In genomic region chr1:220182081-220182480, GRCh38 we compare ENCODE assay signal across 27 cellular contexts.
"Had no signal": no experiment of that assay in that cellular context is flagged by ENCODE, and none has a peak within 500 bp of the region (broad histone marks: within the 10 kb centered on the region; RNA-seq: fewer than 3 reads in every experiment).

No MANE protein-coding gene starts in this region.

- ATAC-seq: activated CD4-positive, CD25-positive, alpha-beta regulatory T cell treated with anti-CD3 and anti-CD28 coated beads, Interleukin-2, amount 50 U/mL, for 24 hours; activated CD8-positive, alpha-beta T cell treated with anti-CD3 and anti-CD28 coated beads, Interleukin-2, amount 10 ng/mL, durations not matched to agents 7 days and 5 days; left lung; right lobe of liver; stimulated activated memory B cell treated with anti-CD40 and anti-IgM and Interleukin-4, amounts not matched to agents 10 μg/mL and 1 μg/mL and 100 μg/mL, for 72 hours; T-cell had no signal

- H3K4me3 ChIP-seq: coronary artery, esophagus muscularis mucosa, hepatocyte, left lung, lung, right lobe of liver, smooth muscle cell, testis, uterus had no signal

- H3K27ac ChIP-seq: coronary artery, esophagus muscularis mucosa, hepatocyte, left lung, neutrophil, right lobe of liver, testis, uterus, VCaP had no signal

- H3K4me3 Mint-ChIP-seq: activated CD4-positive, alpha-beta T cell treated with anti-CD3 and anti-CD28 coated beads, Interleukin-2, amount 10 ng/mL, durations not matched to agents 24 days and 14 days; activated CD8-positive, alpha-beta T cell treated with anti-CD3 and anti-CD28 coated beads, Interleukin-2, amount 10 ng/mL, durations not matched to agents 7 days and 5 days; activated naive CD4-positive, alpha-beta T cell treated with anti-CD3 and anti-CD28 coated beads, Interleukin-2, amount 50 U/mL, for 24 hours; immature natural killer cell; nephron; stimulated activated memory B cell treated with anti-CD40 and anti-IgM and Interleukin-4, amounts not matched to agents 10 μg/mL and 1 μg/mL and 100 μg/mL, for 72 hours; T-cell; T-helper 2 cell treated with Interferon-gamma antibody and Interleukin-4, amounts not matched to agents 5 μg/mL and 100 μg/mL, for 36 hours had no signal

- H2AFZ ChIP-seq: hepatocyte, parathyroid adenoma had no signal

- H3K4me1 Mint-ChIP-seq: activated CD4-positive, alpha-beta T cell treated with anti-CD3 and anti-CD28 coated beads, Interleukin-2, amount 10 ng/mL, durations not matched to agents 24 days and 14 days had no signal

- H3K27me3 Mint-ChIP-seq: activated CD4-positive, alpha-beta T cell treated with anti-CD3 and anti-CD28 coated beads, Interleukin-2, amount 10 ng/mL, durations not matched to agents 24 days and 14 days; activated naive CD4-positive, alpha-beta T cell treated with anti-CD3 and anti-CD28 coated beads, Interleukin-2, amount 50 U/mL, for 24 hours; stimulated activated memory B cell treated with anti-CD40 and anti-IgM and Interleukin-4, amounts not matched to agents 10 μg/mL and 1 μg/mL and 100 μg/mL, for 72 hours; T-cell had no signal

- H3K27ac Mint-ChIP-seq: activated CD4-positive, alpha-beta T cell treated with anti-CD3 and anti-CD28 coated beads, Interleukin-2, amount 10 ng/mL, durations not matched to agents 24 days and 14 days; activated CD8-positive, alpha-beta T cell treated with anti-CD3 and anti-CD28 coated beads, Interleukin-2, amount 10 ng/mL, durations not matched to agents 7 days and 5 days; activated naive CD4-positive, alpha-beta T cell treated with anti-CD3 and anti-CD28 coated beads, Interleukin-2, amount 50 U/mL, for 24 hours; stimulated activated memory B cell treated with anti-CD40 and anti-IgM and Interleukin-4, amounts not matched to agents 10 μg/mL and 1 μg/mL and 100 μg/mL, for 72 hours; T-cell; T-helper 2 cell treated with Interferon-gamma antibody and Interleukin-4, amounts not matched to agents 5 μg/mL and 100 μg/mL, for 36 hours had no signal

- H3K9me3 ChIP-seq: esophagus muscularis mucosa, left lung, neutrophil, right lobe of liver, testis, uterus had no signal

- DNase-seq: activated CD4-positive, alpha-beta T cell treated with anti-CD3 and anti-CD28 coated beads, Interleukin-2, amount 10 ng/mL, durations not matched to agents 24 days and 14 days; activated CD8-positive, alpha-beta T cell treated with anti-CD3 and anti-CD28 coated beads, Interleukin-2, amount 10 ng/mL, durations not matched to agents 7 days and 5 days; activated gamma-delta T cell treated with Interleukin-2 at 50 U/mL for 16 hours; aorta; central memory CD4-positive, alpha-beta T cell; glutamatergic neuron; immature natural killer cell; left lung; right lobe of liver; stimulated activated CD4-positive, alpha-beta T cell treated with anti-CD3 and anti-CD28 coated beads, Interleukin-15, amount 100 ng/mL, for 24 hours; T-cell; testis; uterus had no signal

- H3K27me3 ChIP-seq: esophagus muscularis mucosa, hepatocyte, left lung, neutrophil, right lobe of liver, testis, uterus had no signal

- H3K79me2 ChIP-seq: parathyroid adenoma had no signal

- H3K9ac ChIP-seq: parathyroid adenoma had no signal

- FAIRE-seq: frontal cortex had no signal

- H3K9me3 Mint-ChIP-seq: activated CD4-positive, alpha-beta T cell treated with anti-CD3 and anti-CD28 coated beads, Interleukin-2, amount 10 ng/mL, durations not matched to agents 24 days and 14 days; activated naive CD4-positive, alpha-beta T cell treated with anti-CD3 and anti-CD28 coated beads, Interleukin-2, amount 50 U/mL, for 24 hours; immature natural killer cell; stimulated activated memory B cell treated with anti-CD40 and anti-IgM and Interleukin-4, amounts not matched to agents 10 μg/mL and 1 μg/mL and 100 μg/mL, for 72 hours; T-cell; T-helper 2 cell treated with Interferon-gamma antibody and Interleukin-4, amounts not matched to agents 5 μg/mL and 100 μg/mL, for 36 hours had no signal

- H3K4me2 ChIP-seq: hepatocyte, smooth muscle cell had no signal

- H3K36me3 ChIP-seq: uterus had no signal

- H3K4me1 ChIP-seq: esophagus muscularis mucosa, left lung, parathyroid adenoma, right lobe of liver, testis, uterus had no signal
